1 cellular context compared by ENCODE assay signal in the genomic region with DNA sequence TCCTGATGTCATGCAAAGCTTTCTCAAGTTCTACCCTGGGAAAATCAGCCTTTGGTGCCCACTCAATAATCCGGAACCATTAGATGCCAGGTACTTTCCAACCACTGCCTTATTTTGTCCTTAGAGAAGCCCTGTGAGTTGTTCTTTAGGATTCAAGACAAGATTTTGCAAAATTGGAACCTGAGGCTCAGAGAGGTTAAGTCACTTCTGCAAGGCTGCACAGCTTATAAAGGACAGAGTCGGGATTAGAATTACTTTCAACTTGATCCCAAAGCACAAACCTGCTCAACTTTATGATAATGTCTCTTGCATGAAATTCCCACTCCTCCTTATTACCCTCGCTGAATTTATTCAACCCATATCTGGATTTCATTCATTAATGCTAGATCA.
TF ChIP-seq lines count a peak whose summit lies in the region.

No MANE protein-coding gene starts in this region.

TF ChIP-seq in HepG2, 621 proteins besides CTCF, POLR2A, EP300 and RAD21 (continued from another document):
- TF ChIP-seq, protein P1, sequence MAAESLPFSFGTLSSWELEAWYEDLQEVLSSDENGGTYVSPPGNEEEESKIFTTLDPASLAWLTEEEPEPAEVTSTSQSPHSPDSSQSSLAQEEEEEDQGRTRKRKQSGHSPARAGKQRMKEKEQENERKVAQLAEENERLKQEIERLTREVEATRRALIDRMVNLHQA (CRISPR knock-in tag; IDR thresholded peaks at IDR 0.05) = no peak
- TF ChIP-seq, protein P2, sequence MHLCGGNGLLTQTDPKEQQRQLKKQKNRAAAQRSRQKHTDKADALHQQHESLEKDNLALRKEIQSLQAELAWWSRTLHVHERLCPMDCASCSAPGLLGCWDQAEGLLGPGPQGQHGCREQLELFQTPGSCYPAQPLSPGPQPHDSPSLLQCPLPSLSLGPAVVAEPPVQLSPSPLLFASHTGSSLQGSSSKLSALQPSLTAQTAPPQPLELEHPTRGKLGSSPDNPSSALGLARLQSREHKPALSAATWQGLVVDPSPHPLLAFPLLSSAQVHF (CRISPR knock-in tag; IDR thresholded peaks at IDR 0.05) = no peak
- TF ChIP-seq ZMYM3 (CRISPR knock-in tag; IDR thresholded peaks at IDR 0.05) = peak; percentile 57; the same call in 1 of the 2 replicates
